In the genomic region with DNA sequence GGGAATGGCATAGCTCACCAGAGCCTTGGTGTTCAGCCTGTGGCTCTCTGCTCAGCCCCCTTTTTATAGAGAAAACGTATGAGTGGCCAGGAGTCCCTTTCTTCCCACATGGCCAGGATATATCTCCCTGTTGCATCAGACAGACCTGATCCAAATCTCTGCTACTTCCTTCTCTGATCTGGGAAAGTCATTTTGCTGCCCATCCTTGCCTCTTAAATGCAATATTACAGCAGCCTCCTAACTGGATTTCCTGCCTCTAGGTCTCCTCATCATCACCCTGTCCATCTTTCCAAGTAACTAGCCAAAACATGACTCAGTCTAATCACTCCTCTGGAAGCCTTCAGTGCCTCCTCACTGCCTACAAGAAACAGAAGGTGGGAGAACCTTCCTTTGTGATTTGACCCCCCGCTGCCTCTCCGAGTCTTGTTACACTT, we compare ENCODE assay signal across 10 cellular contexts. TPM values are rescaled to one million over a fixed set of nuclear protein-coding genes. Genes with fewer than 3 reads are reported as not detected.
A peak's percentile ranks its signal among the peaks of the same experiment; 100 is the strongest.
DNase-seq lines count a peak whose midpoint lies in the region; ATAC-seq and TF ChIP-seq lines count a peak whose summit lies in the region.
"Had no signal": no experiment of that assay in that cellular context is flagged by ENCODE, and none has a peak within 500 bp of the region (broad histone marks: within the 10 kb centered on the region; RNA-seq: fewer than 3 reads in every experiment).

No MANE protein-coding gene starts in this region.

- TF ChIP-seq CTCF in Caco-2 (IDR thresholded peaks at IDR 0.05; ENCODE audit: insufficient read depth in 1 of 2, low read depth in 1 of 2, low read length in 1 of 2, severe bottlenecking in 1 of 2, unreplicated experiment in 1 of 2) = no peak

- no peak for ATAC-seq in GM21786 (IDR thresholded peaks at IDR 0.05; ENCODE audit: unreplicated experiment)
- ATAC-seq: activated CD4-positive, CD25-positive, alpha-beta regulatory T cell treated with anti-CD3 and anti-CD28 coated beads, Interleukin-2, amount 50 U/mL, for 24 hours had no signal

- POLR2A ChIA-PET in Caco-2 (lab: Charles Lee) = no interaction called here

- no peak overlapping the region for H3K14ac ChIP-seq in neuronal stem cell (ENCODE audit: low read length)

- peak overlapping the region; percentile 18 for H3K27ac Mint-ChIP-seq in Caco-2 (ENCODE audit: unreplicated experiment)
- H3K27ac Mint-ChIP-seq: activated naive CD8-positive, alpha-beta T cell had no signal

- no CpG with 5 or more reads among the region's 3 CpGs for WGBS in neuronal stem cell (ENCODE audit: extremely low coverage in 2 of 2, insufficient read length in 2 of 2, insufficient replicate concordance in 1 of 2), 2 donors

- no peaks in the 10 kb centered on the region for H3K9me3 Mint-ChIP-seq in Caco-2 (ENCODE audit: unreplicated experiment)

- H3K27me3 ChIP-seq in Caco-2 (replicated peaks; ENCODE audit: control insufficient read depth, insufficient read depth, low read length) = no peaks in the 10 kb centered on the region
- H3K27me3 ChIP-seq in neuronal stem cell (ENCODE audit: control insufficient read depth in 3 of 3, insufficient read depth in 3 of 3, low read depth in 1 of 3, low read length in 3 of 3) = peaks cover 0 to 32% (median 0%) of the 10 kb centered on the region in 3 experiments

- H3K4me3 ChIP-seq in Caco-2 (ENCODE audit: low read depth, low read length) (no peak overlapping the region), neuronal stem cell (ENCODE audit: low read length in 2 of 2) (no peak overlapping the region)

- no peak overlapping the region for H3K9ac ChIP-seq in neuronal stem cell (ENCODE audit: low read depth, low read length, poor library complexity)

- peaks cover 4% of the 10 kb centered on the region for H3K79me1 ChIP-seq in neuronal stem cell (ENCODE audit: low read depth, low read length)

- H3K4me3 Mint-ChIP-seq in Caco-2 (ENCODE audit: unreplicated experiment) = no peak overlapping the region
- H3K4me3 Mint-ChIP-seq: activated naive CD8-positive, alpha-beta T cell had no signal

- H2BK15ac ChIP-seq in neuronal stem cell (ENCODE audit: low read length) = no peak overlapping the region

- no peak overlapping the region for H4K8ac ChIP-seq in neuronal stem cell (ENCODE audit: low read depth, low read length)

- peaks cover 45% of the 10 kb centered on the region for H3K4me1 ChIP-seq in Caco-2
- H3K4me1 ChIP-seq in neuronal stem cell (ENCODE audit: control insufficient read depth in 2 of 2, insufficient read depth in 1 of 2, low read depth in 1 of 2, low read length in 2 of 2) = peaks cover 35 to 37% of the 10 kb centered on the region in 2 donors

- H3K9me3 ChIP-seq in Caco-2 (no peaks in the 10 kb centered on the region; the same call in 1 of the 2 replicates), neuronal stem cell (replicated peaks in 1 of 2; ENCODE audit: control insufficient read depth in 2 of 2, insufficient read depth in 1 of 2, low read depth in 1 of 2, low read length in 2 of 2) (peaks cover 1 to 8% of the 10 kb centered on the region in 2 donors)

- H2AK5ac ChIP-seq in neuronal stem cell (ENCODE audit: low read depth, low read length) = no peak overlapping the region

- H2BK120ac ChIP-seq in neuronal stem cell (ENCODE audit: low read depth, low read length) = no peak overlapping the region

- peaks cover 29% of the 10 kb centered on the region for H3K4me1 Mint-ChIP-seq in Caco-2 (ENCODE audit: low read depth, unreplicated experiment)

- intact Hi-C loops in Caco-2 (cut with micrococcal nuclease; ENCODE audit: unreplicated experiment) = loop anchor here (5.0 kb wide), 1 partner anchor 33 kb away; no protein-coding TSS in a partner anchor

- DNase-seq in Caco-2 (no peak), RKO (ENCODE audit: low spot score) (peak; percentile 19), epithelial cell of prostate (ENCODE audit: low read depth, low spot score) (no peak), neuronal stem cell (ENCODE audit: low spot score) (no peak), NCI-H146 (lab: John Stamatoyannopoulos, UW) (no peak), mucosa of gallbladder (ENCODE audit: low spot score) (no peak)
- no peak for DNase-seq in stimulated activated CD8-positive, alpha-beta memory T cell treated with anti-CD3 and anti-CD28 coated beads, Interleukin-4, amount 100 ng/mL, for 48 hours

- no peaks in the 10 kb centered on the region for H3K36me3 Mint-ChIP-seq in Caco-2 (ENCODE audit: insufficient read depth, unreplicated experiment)
- H3K36me3 Mint-ChIP-seq: activated naive CD8-positive, alpha-beta T cell had no signal

- H3K36me3 ChIP-seq in Caco-2 (ENCODE audit: control insufficient read depth, insufficient read depth, low read length) (no peaks in the 10 kb centered on the region), neuronal stem cell (replicated peaks in 1 of 2; ENCODE audit: control insufficient read depth in 2 of 2, insufficient read depth in 2 of 2, low read length in 2 of 2) (no peaks in the 10 kb centered on the region)

- no peak overlapping the region for H2BK12ac ChIP-seq in neuronal stem cell (ENCODE audit: low read length)

- no peak overlapping the region for H2BK5ac ChIP-seq in neuronal stem cell (ENCODE audit: low read length)

- CTCF ChIA-PET in Caco-2 (lab: Charles Lee) = no interaction called here

- H3K18ac ChIP-seq in neuronal stem cell (ENCODE audit: low read length) = no peak overlapping the region

- H3K27me3 Mint-ChIP-seq in Caco-2 (ENCODE audit: insufficient read depth, unreplicated experiment) = no peaks in the 10 kb centered on the region

- no peak overlapping the region for H3K23ac ChIP-seq in neuronal stem cell (ENCODE audit: low read depth, low read length, poor library complexity)

- no peak overlapping the region for H3K4me2 ChIP-seq in neuronal stem cell (ENCODE audit: insufficient read depth, low read length, poor library complexity, severe bottlenecking)

- H3K4ac ChIP-seq in neuronal stem cell (ENCODE audit: low read length) = no peak overlapping the region

- BruUV-seq in Caco-2 (replicated peaks; lab: Mats Ljungman, UMichigan) = no TSS peak

- peak overlapping the region; percentile 58 for H3K27ac ChIP-seq in epithelial cell of prostate
- H3K27ac ChIP-seq in neuronal stem cell (replicated peaks; ENCODE audit: low read length) = peak overlapping the region; percentile 5

- no peak overlapping the region for H2AFZ ChIP-seq in neuronal stem cell (ENCODE audit: low read length)

- no peak overlapping the region for H4K91ac ChIP-seq in neuronal stem cell (ENCODE audit: low read depth, low read length, poor library complexity)

RNA-seq across cellular contexts. Expression of a gene that starts 43.0 kb away (rescaled TPM):
- total RNA-seq in Caco-2 (2022) (56.5 and 60.9 TPM in 2 replicates), mucosa of gallbladder (176 TPM)
- 34.6 TPM for polyA plus RNA-seq in neuronal stem cell (2013, experiment 1 of 2)
- polyA plus RNA-seq in neuronal stem cell (2013, experiment 2 of 2) = 34.7 TPM
